In the genomic region with DNA sequence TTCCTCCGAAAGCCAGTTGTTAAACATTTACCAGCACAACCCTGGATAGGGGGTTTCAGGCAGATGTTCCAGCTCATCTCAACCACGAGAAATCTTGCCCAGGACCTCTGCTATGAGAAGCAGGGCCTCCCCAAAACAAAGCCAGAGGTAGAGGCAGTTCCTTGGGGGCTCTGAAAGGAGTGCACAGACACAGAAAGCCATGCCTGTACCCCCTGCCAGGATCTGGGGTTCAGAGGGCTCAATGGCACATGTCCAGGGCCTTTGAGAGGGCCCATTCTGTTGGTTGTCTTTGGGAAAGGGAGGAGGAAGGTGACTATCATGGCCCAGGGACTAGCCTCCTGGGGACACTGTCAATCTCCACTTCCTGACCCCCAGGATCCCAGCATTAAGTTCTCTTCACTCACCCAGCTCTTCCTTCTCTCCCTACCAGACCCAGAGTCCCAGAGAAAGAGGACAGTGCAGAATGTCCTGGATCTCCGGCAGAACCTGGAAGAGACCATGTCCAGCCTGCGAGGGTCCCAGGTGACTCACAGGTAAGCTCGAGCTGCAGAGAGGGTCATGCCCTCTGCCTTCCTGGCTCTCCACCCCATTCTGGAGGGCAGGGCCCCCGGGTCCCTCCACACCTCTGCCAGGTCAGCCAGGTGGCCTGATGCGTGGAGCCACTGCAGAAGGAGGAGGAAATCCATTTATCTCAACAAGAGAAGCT, we compare ENCODE assay signal across 10 cellular contexts.
DNase-seq lines count a peak whose midpoint lies in the region; ATAC-seq and TF ChIP-seq lines count a peak whose summit lies in the region.
"Had no signal": no experiment of that assay in that cellular context is flagged by ENCODE, and none has a peak within 500 bp of the region (broad histone marks: within the 10 kb centered on the region; RNA-seq: fewer than 3 reads in every experiment).

No MANE protein-coding gene starts in this region.

- ATAC-seq in IMR-90 (ENCODE audit: low read depth): no peak
- no peak for ATAC-seq in lung (ENCODE audit: insufficient read depth, low FRiP score)
- no peak for ATAC-seq in activated T-cell treated with anti-CD3 and anti-CD28 coated beads, Interleukin-2, amount 50 U/mL, for 72 hours (replicated peaks in 1 of 2)

- H3K4ac ChIP-seq in IMR-90 (ENCODE audit: low read depth, low read length): peak overlapping the region; percentile 93

- no peak for TF ChIP-seq EP300 in stomach (IDR thresholded peaks at IDR 0.05)

- peak overlapping the region; percentile 49 for H2BK15ac ChIP-seq in IMR-90 (ENCODE audit: low read depth, low read length)

- no peak for TF ChIP-seq POLR2A in IMR-90 (IDR thresholded peaks at IDR 0.05; ENCODE audit: low read depth, low read length)
- TF ChIP-seq POLR2A in stomach (IDR thresholded peaks at IDR 0.05): no peak

- no peaks in the 10 kb centered on the region for H3K27me3 Mint-ChIP-seq in activated T-cell treated with anti-CD3 and anti-CD28 coated beads, Interleukin-2, amount 50 U/mL, for 72 hours (ENCODE audit: low read depth)
- H3K27me3 Mint-ChIP-seq: CD4-positive, alpha-beta T cell had no signal

- in situ Hi-C loops in IMR-90 (cut with MboI; ENCODE audit: low sequenced_read_pairs): loop anchor here (5.0 kb wide), 1 partner anchor 75 kb away; no protein-coding TSS in a partner anchor
- in situ Hi-C loops in brain microvascular endothelial cell (cut with HindIII; ENCODE audit: low pct_ligation_motif_present, low sequenced_read_pairs): no loop called here

- POLR2A ChIA-PET in IMR-90 (lab: Charles Lee; ENCODE audit: unreplicated experiment): no interaction called here

- peaks cover 17% of the 10 kb centered on the region for H3K36me3 ChIP-seq in IMR-90 (ENCODE audit: control insufficient read depth, insufficient read depth, low read length)
- peaks cover 36% of the 10 kb centered on the region for H3K36me3 ChIP-seq in brain microvascular endothelial cell (replicated peaks)
- H3K36me3 ChIP-seq in lung (ENCODE audit: control insufficient read depth in 2 of 2, insufficient read depth in 2 of 2, low read length in 2 of 2): no peaks in the 10 kb centered on the region
- H3K36me3 ChIP-seq in stomach: peaks cover 0 to 7% (median 0%) of the 10 kb centered on the region in 4 donors

- peak overlapping the region; percentile 94 for H2BK120ac ChIP-seq in IMR-90 (ENCODE audit: low read depth, low read length)

- CTCF ChIA-PET in IMR-90 (lab: Yijun Ruan, JAX): interaction anchor here (1.1 to 3.1 kb wide), 3 partner anchors 11 to 167 kb away, joined by 3 to 14 read pairs (median 4); no protein-coding TSS in a partner anchor

- TF ChIP-seq CTCF in IMR-90 (conservative IDR thresholded peaks at IDR 0.05; ENCODE audit: low read depth, low read length) (no peak), brain microvascular endothelial cell (IDR thresholded peaks at IDR 0.05; ENCODE audit: low read depth, low read length, missing control alignments) (no peak), lung (IDR thresholded peaks at IDR 0.05; ENCODE audit: control extremely low read depth, extremely low read depth) (no peak), stomach (IDR thresholded peaks at IDR 0.05) (no peak)

- no peaks in the 10 kb centered on the region for H3K36me3 Mint-ChIP-seq in activated T-cell treated with anti-CD3 and anti-CD28 coated beads, Interleukin-2, amount 50 U/mL, for 72 hours (ENCODE audit: insufficient read depth in 2 of 2)

- no peak overlapping the region for H3K4me3 Mint-ChIP-seq in activated T-cell treated with anti-CD3 and anti-CD28 coated beads, Interleukin-2, amount 50 U/mL, for 72 hours
- H3K4me3 Mint-ChIP-seq: CD4-positive, alpha-beta T cell had no signal

- H3K4me3 ChIP-seq in IMR-90 (ENCODE audit: insufficient read depth, low read depth, low read length) (no peak overlapping the region), brain microvascular endothelial cell (ENCODE audit: low read depth, low read length) (no peak overlapping the region), lung (no peak overlapping the region), stomach (no peak overlapping the region)

- H3K4me1 Mint-ChIP-seq in activated T-cell treated with anti-CD3 and anti-CD28 coated beads, Interleukin-2, amount 50 U/mL, for 72 hours (ENCODE audit: low read depth): no peaks in the 10 kb centered on the region

- H3K9me1 ChIP-seq in IMR-90 (ENCODE audit: insufficient read depth, low read length): peaks cover 55% of the 10 kb centered on the region

- peak overlapping the region; percentile 27 for H4K5ac ChIP-seq in IMR-90 (ENCODE audit: low read depth, low read length)

- H3K56ac ChIP-seq in IMR-90 (ENCODE audit: extremely low read depth, insufficient read depth, low read length): peak overlapping the region; percentile 64

- H3K79me1 ChIP-seq in IMR-90 (ENCODE audit: low read depth in 1 of 2, low read length in 2 of 2): peaks cover 51 to 81% of the 10 kb centered on the region in 2 experiments

- peak overlapping the region; percentile 46 for H3K18ac ChIP-seq in IMR-90 (ENCODE audit: low read depth, low read length)

- H2AK9ac ChIP-seq in IMR-90 (replicated peaks; ENCODE audit: low read depth, low read length, poor library complexity): peak overlapping the region; percentile 66

- BruUV-seq in IMR-90 (replicated peaks; lab: Mats Ljungman, UMichigan): no TSS peak

- peak overlapping the region; percentile 82 for H3K27ac ChIP-seq in IMR-90 (ENCODE audit: insufficient read depth, low read length)
- H3K27ac ChIP-seq in brain microvascular endothelial cell: peak overlapping the region; percentile 91
- peak overlapping the region; percentile 85 to 93 for H3K27ac ChIP-seq in lung (ENCODE audit: low read depth in 1 of 2, low read length in 1 of 2)
- peak overlapping the region; percentile 45 to 90 (median 88) for H3K27ac ChIP-seq in stomach

- peak overlapping the region; percentile 75; the same call in 1 of the 2 replicates for H3K23ac ChIP-seq in IMR-90 (ENCODE audit: low read depth, low read length)

- peaks cover 38% of the 10 kb centered on the region; the same call in 1 of the 2 replicates for H4K20me1 ChIP-seq in IMR-90 (ENCODE audit: insufficient read depth, low read length)

- peak overlapping the region; percentile 91 for H2BK20ac ChIP-seq in IMR-90 (ENCODE audit: low read depth, low read length)

- intact Hi-C loops in IMR-90 (cut with micrococcal nuclease): loop anchor here (1.0 to 5.0 kb wide), 2 partner anchors 9 to 35 kb away; no protein-coding TSS in a partner anchor
- intact Hi-C loops in stomach (cut with DNase I; ENCODE audit: low total_unique reads): no loop called here

- peak overlapping the region; percentile 89 for H3K14ac ChIP-seq in IMR-90 (replicated peaks; ENCODE audit: low read depth, low read length)

- no peak for TF ChIP-seq RAD21 in IMR-90 (IDR thresholded peaks at IDR 0.05; ENCODE audit: low read length)

- DNase-seq in IMR-90: no peak
- DNase-seq in brain microvascular endothelial cell: no peak
- DNase-seq in lung (ENCODE audit: low spot score): no peak
- DNase-seq in stomach: no peak
- no peak for DNase-seq in NCI-H510A (lab: John Stamatoyannopoulos, UW)
- DNase-seq in activated T-cell treated with anti-CD3 and anti-CD28 coated beads, Interleukin-2, amount 50 U/mL, for 72 hours: no peak
- no peak for DNase-seq in NCI-H82 (lab: John Stamatoyannopoulos, UW)
- DNase-seq in stimulated activated CD8-positive, alpha-beta memory T cell treated with anti-CD3 and anti-CD28 coated beads, Interleukin-4, amount 100 ng/mL, for 48 hours: no peak
- DNase-seq: CD4-positive, alpha-beta T cell; NCI-H2171 had no signal

- H3K27me3 ChIP-seq in IMR-90 (ENCODE audit: control insufficient read depth, insufficient read depth, low read length) (no peaks in the 10 kb centered on the region), brain microvascular endothelial cell (replicated peaks) (no peaks in the 10 kb centered on the region), lung (ENCODE audit: control insufficient read depth, insufficient read depth) (no peaks in the 10 kb centered on the region), stomach (no peaks in the 10 kb centered on the region)

- H4K8ac ChIP-seq in IMR-90 (ENCODE audit: low read depth in 2 of 2, low read length in 2 of 2): peak overlapping the region; percentile 62 to 84

- H3K9ac ChIP-seq in IMR-90 (ENCODE audit: low read depth, low read length): peak overlapping the region; percentile 29; the same call in 1 of the 2 replicates

- peak overlapping the region; percentile 97 for H4K91ac ChIP-seq in IMR-90 (ENCODE audit: insufficient read depth, low read depth, low read length)

- WGBS in IMR-90 (ENCODE audit: extremely low coverage in 2 of 2, insufficient read length in 1 of 2), 2 experiments: no CpG with 5 or more reads among the region's 7 CpGs
- 81 to 89% methylated on average over 7 of the region's 7 CpGs for WGBS in lung, 2 donors
- 62 to 78% (median 68%) methylated on average over 6 to 7 of the region's 7 CpGs for WGBS in stomach, 5 donors

- no peaks in the 10 kb centered on the region for H3K9me3 Mint-ChIP-seq in activated T-cell treated with anti-CD3 and anti-CD28 coated beads, Interleukin-2, amount 50 U/mL, for 72 hours
- H3K9me3 Mint-ChIP-seq: CD4-positive, alpha-beta T cell had no signal

- no peak overlapping the region for H2AFZ ChIP-seq in IMR-90 (replicated peaks; ENCODE audit: low read length, poor library complexity)

- peak overlapping the region; percentile 94 for H2AK5ac ChIP-seq in IMR-90 (ENCODE audit: low read depth, low read length)

- H3K4me2 ChIP-seq in IMR-90 (ENCODE audit: low read depth, low read length): no peak overlapping the region

- peak overlapping the region; percentile 92 for H2BK5ac ChIP-seq in IMR-90 (ENCODE audit: low read depth, low read length, poor library complexity, severe bottlenecking)

- dilution Hi-C loops in IMR-90 (cut with HindIII; ENCODE audit: low sequenced_read_pairs, unreplicated experiment): no loop called here

- H3K9me3 ChIP-seq in IMR-90 (ENCODE audit: control insufficient read depth, insufficient read depth, low read length) (no peaks in the 10 kb centered on the region), lung (ENCODE audit: control insufficient read depth in 2 of 2, insufficient read depth in 1 of 2, low read length in 1 of 2) (no peaks in the 10 kb centered on the region), stomach (no peaks in the 10 kb centered on the region)

- no peak overlapping the region for H3K27ac Mint-ChIP-seq in activated T-cell treated with anti-CD3 and anti-CD28 coated beads, Interleukin-2, amount 50 U/mL, for 72 hours
- H3K27ac Mint-ChIP-seq: CD4-positive, alpha-beta T cell had no signal

- H3K4me1 ChIP-seq in IMR-90 (ENCODE audit: control insufficient read depth, insufficient read depth, low read length): peaks cover 48% of the 10 kb centered on the region
- peaks cover 26 to 34% of the 10 kb centered on the region in 2 donors for H3K4me1 ChIP-seq in lung (ENCODE audit: control insufficient read depth in 2 of 2, insufficient read depth in 2 of 2, low read length in 2 of 2)
- H3K4me1 ChIP-seq in stomach: peaks cover 33 to 70% (median 52%) of the 10 kb centered on the region in 4 donors

TF ChIP-seq in IMR-90, 13 proteins besides CTCF, POLR2A, EP300 and RAD21 (continues in another document):
- no peak for TF ChIP-seq BHLHE40 (IDR thresholded peaks at IDR 0.05; ENCODE audit: low read depth, low read length)
- TF ChIP-seq RCOR1 (IDR thresholded peaks at IDR 0.05; ENCODE audit: insufficient replicate concordance, low read length): no peak
- no peak for TF ChIP-seq FOS (IDR thresholded peaks at IDR 0.05; ENCODE audit: low read depth, low read length)
- TF ChIP-seq MAFK (IDR thresholded peaks at IDR 0.05; ENCODE audit: low read depth, low read length): no peak
- no peak for TF ChIP-seq CHD1 (IDR thresholded peaks at IDR 0.05; ENCODE audit: low read depth, low read length)
